ENCODE assay signal across 1 cellular context in the genomic region with DNA sequence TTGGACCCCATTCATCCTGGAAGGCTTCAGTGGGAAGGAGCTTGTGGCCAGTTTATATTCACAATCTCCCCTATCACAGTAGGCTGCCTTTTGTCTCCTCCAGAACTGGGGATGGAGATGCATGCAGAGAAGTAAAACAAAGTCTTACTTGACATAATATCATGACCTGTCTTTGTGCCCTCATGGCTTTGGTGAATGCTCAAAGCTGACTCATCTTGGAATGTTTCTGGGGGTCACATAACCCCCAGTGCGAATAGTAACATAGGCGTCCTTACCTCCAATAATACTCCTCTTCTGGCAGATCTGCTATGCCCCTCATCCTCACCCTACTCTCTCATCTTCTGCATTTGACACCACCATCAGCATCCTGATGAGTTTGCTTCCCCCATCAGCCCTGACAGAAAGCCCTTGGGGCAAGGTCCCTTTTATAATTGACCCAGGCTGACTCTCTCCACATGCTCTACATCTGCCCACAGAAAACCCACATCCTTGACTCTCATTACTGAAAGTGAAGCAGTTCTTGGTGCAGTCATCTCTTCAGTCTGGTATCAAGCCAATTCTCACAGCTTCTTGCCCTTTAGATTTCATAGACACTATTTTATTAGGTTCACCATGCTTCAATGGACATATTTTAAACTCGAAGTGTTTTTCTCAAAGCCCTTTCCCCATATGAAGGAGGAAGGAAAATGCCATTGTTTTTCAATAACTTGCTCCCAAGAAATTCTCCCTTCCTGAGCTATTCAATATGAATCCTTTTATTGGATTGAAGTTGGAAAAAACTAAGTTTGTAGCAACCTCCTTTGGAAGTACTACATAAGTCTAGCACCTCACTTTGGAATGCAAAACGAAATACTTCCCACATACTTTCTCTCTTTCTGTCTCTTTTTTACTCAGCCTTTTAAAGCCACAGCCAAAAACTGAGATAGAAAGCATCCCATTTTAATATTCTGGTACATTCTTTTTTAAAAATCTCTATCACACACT.
TF ChIP-seq lines count a peak whose summit lies in the region.

No MANE protein-coding gene starts in this region.

TF ChIP-seq in SK-N-SH, 30 proteins besides CTCF, POLR2A, EP300 and RAD21 (continued from another document):
- no peak for TF ChIP-seq USF1 (IDR thresholded peaks at IDR 0.05; ENCODE audit: borderline replicate concordance, low read depth)
